ENCODE assay signal across 12 cellular contexts in the genomic region with DNA sequence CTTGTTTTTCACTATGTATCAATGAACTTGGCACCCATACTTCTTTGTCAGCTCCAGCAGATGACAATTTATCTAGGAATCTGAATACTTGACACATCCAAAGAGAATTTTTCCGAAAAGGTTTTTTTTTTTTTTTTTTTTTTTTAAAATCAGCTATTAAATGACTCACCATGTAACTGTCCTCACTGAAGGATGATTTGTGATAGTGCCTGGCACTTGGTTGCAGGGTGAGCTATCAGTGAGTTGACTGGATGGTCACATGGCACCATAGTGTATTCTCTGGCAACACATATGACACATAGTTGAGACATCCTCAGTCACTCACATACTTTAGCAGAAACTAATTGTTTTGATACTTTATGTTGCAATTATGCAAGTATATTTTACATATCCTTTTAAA.
DNase-seq lines count a peak whose midpoint lies in the region; ATAC-seq and TF ChIP-seq lines count a peak whose summit lies in the region.
"Had no signal": no experiment of that assay in that cellular context is flagged by ENCODE, and none has a peak within 500 bp of the region (broad histone marks: within the 10 kb centered on the region; RNA-seq: fewer than 3 reads in every experiment).

No MANE protein-coding gene starts in this region.

- peak; percentile 38 for ATAC-seq in upper lobe of right lung
- no peak for ATAC-seq in activated CD8-positive, alpha-beta T cell treated with anti-CD3 and anti-CD28 coated beads, Interleukin-2, amount 10 ng/mL, durations not matched to agents 7 days and 5 days
- ATAC-seq: stimulated activated naive CD8-positive, alpha-beta T cell treated with anti-CD3 and anti-CD28 coated beads, Interleukin-15, amount 100 ng/mL, for 72 hours had no signal

- no peaks in the 10 kb centered on the region for H3K27me3 ChIP-seq in upper lobe of right lung

- intact Hi-C loops in upper lobe of right lung (cut with DNase I), result no loop called here

- no peaks in the 10 kb centered on the region for H3K4me1 Mint-ChIP-seq in activated CD8-positive, alpha-beta T cell treated with anti-CD3 and anti-CD28 coated beads, Interleukin-2, amount 10 ng/mL, durations not matched to agents 7 days and 5 days (ENCODE audit: low read depth)
- H3K4me1 Mint-ChIP-seq: stimulated activated naive CD8-positive, alpha-beta T cell treated with anti-CD3 and anti-CD28 coated beads, Interleukin-15, amount 100 ng/mL, for 72 hours had no signal

- no peak overlapping the region for H3K27ac ChIP-seq in upper lobe of right lung

- no peaks in the 10 kb centered on the region for H3K9me3 Mint-ChIP-seq in activated CD8-positive, alpha-beta T cell treated with anti-CD3 and anti-CD28 coated beads, Interleukin-2, amount 10 ng/mL, durations not matched to agents 7 days and 5 days (ENCODE audit: insufficient read depth)
- H3K9me3 Mint-ChIP-seq: neural crest cell had no signal

- peaks cover 17% of the 10 kb centered on the region for H3K4me1 ChIP-seq in upper lobe of right lung

- peaks cover 7% of the 10 kb centered on the region for H3K27me3 Mint-ChIP-seq in activated CD8-positive, alpha-beta T cell treated with anti-CD3 and anti-CD28 coated beads, Interleukin-2, amount 10 ng/mL, durations not matched to agents 7 days and 5 days (ENCODE audit: low read depth)

- no peak overlapping the region for H3K27ac Mint-ChIP-seq in activated CD8-positive, alpha-beta T cell treated with anti-CD3 and anti-CD28 coated beads, Interleukin-2, amount 10 ng/mL, durations not matched to agents 7 days and 5 days
- H3K27ac Mint-ChIP-seq: stimulated activated naive CD8-positive, alpha-beta T cell treated with anti-CD3 and anti-CD28 coated beads, Interleukin-15, amount 100 ng/mL, for 72 hours had no signal

- no peaks in the 10 kb centered on the region for H3K9me3 ChIP-seq in upper lobe of right lung

- no peak overlapping the region for H3K4me3 Mint-ChIP-seq in activated CD8-positive, alpha-beta T cell treated with anti-CD3 and anti-CD28 coated beads, Interleukin-2, amount 10 ng/mL, durations not matched to agents 7 days and 5 days
- H3K4me3 Mint-ChIP-seq: neural crest cell; stimulated activated naive CD8-positive, alpha-beta T cell treated with anti-CD3 and anti-CD28 coated beads, Interleukin-15, amount 100 ng/mL, for 72 hours had no signal

- CTCF ChIA-PET in activated CD8-positive, alpha-beta T cell treated with anti-CD3 and anti-CD28 coated beads, Interleukin-2, amount 10 ng/mL, durations not matched to agents 7 days and 5 days (lab: Charles Lee), result no interaction called here

- H3K36me3 ChIP-seq in upper lobe of right lung, result no peaks in the 10 kb centered on the region

- no peak for TF ChIP-seq CTCF in fibroblast of the aortic adventitia (IDR thresholded peaks at IDR 0.05; ENCODE audit: insufficient read depth, low read length)
- TF ChIP-seq CTCF in upper lobe of right lung (IDR thresholded peaks at IDR 0.05), result no peak

- no peak overlapping the region for H3K4me3 ChIP-seq in fibroblast of the aortic adventitia (ENCODE audit: low read depth, low read length)
- no peak overlapping the region for H3K4me3 ChIP-seq in upper lobe of right lung

- DNase-seq in HK-2 (ENCODE audit: unreplicated experiment) (peak; percentile 43), T1000 (lab: John Stamatoyannopoulos, UW) (peak; percentile 46), fibroblast of the aortic adventitia (ENCODE audit: low read depth) (peak; percentile 94), upper lobe of right lung (no peak), OCI-M2 (lab: John Stamatoyannopoulos, UW; ENCODE audit: unreplicated experiment) (no peak), pons (ENCODE audit: low spot score) (no peak)
- DNase-seq in activated CD8-positive, alpha-beta T cell treated with anti-CD3 and anti-CD28 coated beads, Interleukin-2, amount 10 ng/mL, durations not matched to agents 7 days and 5 days, result no peak
- DNase-seq: activated gamma-delta T cell; NCI-H1436; RPMI8226; stimulated activated naive CD8-positive, alpha-beta T cell treated with anti-CD3 and anti-CD28 coated beads, Interleukin-15, amount 100 ng/mL, for 72 hours had no signal

- POLR2A ChIA-PET in activated CD8-positive, alpha-beta T cell treated with anti-CD3 and anti-CD28 coated beads, Interleukin-2, amount 10 ng/mL, durations not matched to agents 7 days and 5 days (lab: Charles Lee), result no interaction called here

- H3K36me3 Mint-ChIP-seq in activated CD8-positive, alpha-beta T cell treated with anti-CD3 and anti-CD28 coated beads, Interleukin-2, amount 10 ng/mL, durations not matched to agents 7 days and 5 days (ENCODE audit: low read depth), result no peaks in the 10 kb centered on the region

Comparison
In these comparisons a context has a peak if more than half of its experiments do, and no peak if none do; other contexts are left out.
1. DNase-seq: peak in HK-2 (single experiment), T1000 (single experiment) and fibroblast of the aortic adventitia (single experiment); none in upper lobe of right lung (single experiment), activated CD8-positive, alpha-beta T cell treated with anti-CD3 and anti-CD28 coated beads, Interleukin-2, amount 10 ng/mL, durations not matched to agents 7 days and 5 days (single experiment), OCI-M2 (single experiment) and pons (single experiment).